In genomic region chr11:134068829-134069425, GRCh38 we compare ENCODE assay signal across 1 cellular context.
TF ChIP-seq lines count a peak whose summit lies in the region.

TSS of gene JAM3 (plus strand) at chr11:134069072. CDS start at chr11:134069084, 12 bp downstream.

TF ChIP-seq in IMR-90, 13 proteins besides CTCF, POLR2A, EP300 and RAD21 (continued from another document):
- TF ChIP-seq MAZ (IDR thresholded peaks at IDR 0.05; ENCODE audit: borderline replicate concordance, low read depth, low read length) (peak; percentile 71; the same call in 1 of the 2 replicates), NFE2L2 (IDR thresholded peaks at IDR 0.05; ENCODE audit: low read depth, low read length) (no peak), BHLHE40 (IDR thresholded peaks at IDR 0.05; ENCODE audit: low read depth, low read length) (no peak), CEBPB (IDR thresholded peaks at IDR 0.05; ENCODE audit: low read depth, low read length) (no peak), RCOR1 (IDR thresholded peaks at IDR 0.05; ENCODE audit: insufficient replicate concordance, low read length) (peak; percentile 87), SMC3 (IDR thresholded peaks at IDR 0.05; ENCODE audit: low read depth, low read length) (no peak)
